23 cellular contexts compared by ENCODE assay signal in genomic region chr3:62538706-62539356, GRCh38.
DNase-seq lines count a peak whose midpoint lies in the region; ATAC-seq and TF ChIP-seq lines count a peak whose summit lies in the region.
"Had no signal": no experiment of that assay in that cellular context is flagged by ENCODE, and none has a peak within 500 bp of the region (broad histone marks: within the 10 kb centered on the region; RNA-seq: fewer than 3 reads in every experiment).

No MANE protein-coding gene starts in this region.

- DNase-seq in NCI-H2227 (lab: John Stamatoyannopoulos, UW; ENCODE audit: unreplicated experiment), result peak; percentile 3
- no peak for DNase-seq in NCI-H2227 treated with DMSO at 0.1 percent for 48 hours (lab: John Stamatoyannopoulos, UW)
- DNase-seq in SK-N-DZ (ENCODE audit: low spot score), result peak; percentile 35
- peak; percentile 38 for DNase-seq in iPS DF 19.7 (ENCODE audit: low read depth, low spot score)
- DNase-seq in osteoblast (ENCODE audit: insufficient read length, low spot score, missing footprints), result no peak
- DNase-seq in Kasumi-1 (lab: John Stamatoyannopoulos, UW), result no peak
- DNase-seq in HUDEP-2 (lab: John Stamatoyannopoulos, UW; ENCODE audit: unreplicated experiment in 76 of 76), result no peak
- DNase-seq in left ventricle myocardium superior, result no peak
- DNase-seq: 8988T; BE2C; CD4-positive, CD25-positive, alpha-beta regulatory T cell; COR-L47; DMS 273 treated with DMSO at 0.1 percent for 48 hours; DND-41; GDM1; NCI-H1048; NCI-H1436 treated with DMSO at 0.1 percent for 48 hours; NCI-H2029; NCI-H510A; NCI-H748 treated with DMSO at 0.1 percent for 48 hours; PC-3; RPMI8226; SHP77 treated with DMSO at 0.1 percent for 48 hours had no signal

- no peaks in the 10 kb centered on the region for H3K36me3 ChIP-seq in osteoblast (ENCODE audit: insufficient read depth, low read length)
- H3K36me3 ChIP-seq: BE2C had no signal

- intact Hi-C loops in left ventricle myocardium superior (cut with micrococcal nuclease), result no loop called here

- H3K4me3 ChIP-seq in osteoblast (ENCODE audit: insufficient read depth, low read length), result no peak overlapping the region

- no peaks in the 10 kb centered on the region for H3K9me3 ChIP-seq in osteoblast (ENCODE audit: low read depth, low read length)
- H3K9me3 ChIP-seq: BE2C had no signal

- H3K79me2 ChIP-seq in osteoblast (ENCODE audit: insufficient read depth, low read length), result no peaks in the 10 kb centered on the region

- peak overlapping the region; percentile 45 for H3K4me2 ChIP-seq in osteoblast (ENCODE audit: insufficient read depth, low read length)

- no peak for ATAC-seq in left ventricle myocardium superior
- ATAC-seq: PC-3 had no signal

- H3K4me1 ChIP-seq in osteoblast (ENCODE audit: insufficient read depth, low read length), result no peaks in the 10 kb centered on the region

- H4K20me1 ChIP-seq in osteoblast (ENCODE audit: insufficient read depth, low read length), result no peaks in the 10 kb centered on the region

- no peak for TF ChIP-seq CTCF in osteoblast (IDR thresholded peaks at IDR 0.05; ENCODE audit: extremely low read depth, low read depth, low read length)

- peaks cover 19% of the 10 kb centered on the region for H3K27me3 ChIP-seq in osteoblast (ENCODE audit: insufficient read depth, low read length)
- H3K27me3 ChIP-seq: BE2C had no signal

- H2AFZ ChIP-seq in osteoblast (ENCODE audit: low read length), result peak overlapping the region; percentile 10

- no peak overlapping the region for H3K27ac ChIP-seq in osteoblast (ENCODE audit: low read depth, low read length)

Comparison
In these comparisons a context has a peak if more than half of its experiments do, and no peak if none do; other contexts are left out.
1. DNase-seq: peak in NCI-H2227 (single experiment), SK-N-DZ (single experiment) and iPS DF 19.7 (single experiment); none in NCI-H2227 treated with DMSO at 0.1 percent for 48 hours (single experiment), osteoblast (single experiment), Kasumi-1 (0 of 2), HUDEP-2 (0 of 76) and left ventricle myocardium superior (single experiment).